ENCODE assay signal across 18 cellular contexts in genomic region chr3:162704238-162704637, GRCh38.
DNase-seq lines count a peak whose midpoint lies in the region; ATAC-seq and TF ChIP-seq lines count a peak whose summit lies in the region.
"Had no signal": no experiment of that assay in that cellular context is flagged by ENCODE, and none has a peak within 500 bp of the region (broad histone marks: within the 10 kb centered on the region; RNA-seq: fewer than 3 reads in every experiment).

No MANE protein-coding gene starts in this region.

- H3K27ac ChIP-seq in spleen, result no peak overlapping the region
- H3K27ac ChIP-seq: 22Rv1, BLaER1 had no signal

- no peaks in the 10 kb centered on the region for H3K36me3 ChIP-seq in spleen
- H3K36me3 ChIP-seq: BLaER1 had no signal

- no peaks in the 10 kb centered on the region for H3K4me1 ChIP-seq in spleen
- H3K4me1 ChIP-seq: BLaER1 had no signal

- ATAC-seq in sciatic nerve, result peak; percentile 42
- ATAC-seq: GM23338, HCT116, K562 had no signal

- no peak for TF ChIP-seq CTCF in spleen (IDR thresholded peaks at IDR 0.05 in 8 of 11, conservative IDR thresholded peaks at IDR 0.05 in 3 of 11)

- intact Hi-C loops in sciatic nerve (cut with DNase I) (no loop called here), spleen (cut with DNase I; ENCODE audit: low total_unique reads) (no loop called here)

- H3K4me3 ChIP-seq in spleen, result no peak overlapping the region
- H3K4me3 ChIP-seq: BLaER1, GM23338, K562 had no signal

- 7 to 30% (median 16%) methylated on average over 1 of the region's 1 CpG for WGBS in spleen, 5 donors

- no peak for TF ChIP-seq POLR2A in spleen (IDR thresholded peaks at IDR 0.05)

- H3K9me3 ChIP-seq in spleen, result peaks cover 0 to 14% (median 0%) of the 10 kb centered on the region in 8 donors

- DNase-seq in DMS53 (lab: John Stamatoyannopoulos, UW) (peak; percentile 1), DMS53 treated with DMSO at 0.1 percent for 48 hours (lab: John Stamatoyannopoulos, UW; ENCODE audit: unreplicated experiment) (no peak), OCI-M1 (lab: John Stamatoyannopoulos, UW) (peak; percentile 6), foreskin melanocyte (peak; percentile 19), sciatic nerve (ENCODE audit: low spot score) (no peak), C1 segment of cervical spinal cord (lab: John Stamatoyannopoulos, UW) (no peak), spleen (no peak)
- no peak for DNase-seq in stimulated activated CD4-positive, alpha-beta T cell treated with anti-CD3 and anti-CD28 coated beads, Interleukin-4, amount 100 ng/mL, for 1 hour
- DNase-seq: CD8-positive, alpha-beta memory T cell; NCI-H187 treated with DMSO at 0.1 percent for 48 hours; NCI-H2171 treated with DMSO at 0.1 percent for 48 hours; NCI-H446 treated with DMSO at 0.1 percent for 48 hours; SHP77 treated with DMSO at 0.1 percent for 48 hours had no signal

- no peaks in the 10 kb centered on the region for H3K27me3 ChIP-seq in spleen (replicated peaks in 1 of 7)
- H3K27me3 ChIP-seq: BLaER1 had no signal

Comparison
In these comparisons a context has a peak if more than half of its experiments do, and no peak if none do; other contexts are left out.
1. DNase-seq: peak in DMS53 (single experiment), OCI-M1 (single experiment) and foreskin melanocyte (single experiment); none in DMS53 treated with DMSO at 0.1 percent for 48 hours (single experiment), sciatic nerve (single experiment), stimulated activated CD4-positive, alpha-beta T cell treated with anti-CD3 and anti-CD28 coated beads, Interleukin-4, amount 100 ng/mL, for 1 hour (single experiment), C1 segment of cervical spinal cord (0 of 14) and spleen (single experiment).